8 cellular contexts compared by ENCODE assay signal in the genomic region with DNA sequence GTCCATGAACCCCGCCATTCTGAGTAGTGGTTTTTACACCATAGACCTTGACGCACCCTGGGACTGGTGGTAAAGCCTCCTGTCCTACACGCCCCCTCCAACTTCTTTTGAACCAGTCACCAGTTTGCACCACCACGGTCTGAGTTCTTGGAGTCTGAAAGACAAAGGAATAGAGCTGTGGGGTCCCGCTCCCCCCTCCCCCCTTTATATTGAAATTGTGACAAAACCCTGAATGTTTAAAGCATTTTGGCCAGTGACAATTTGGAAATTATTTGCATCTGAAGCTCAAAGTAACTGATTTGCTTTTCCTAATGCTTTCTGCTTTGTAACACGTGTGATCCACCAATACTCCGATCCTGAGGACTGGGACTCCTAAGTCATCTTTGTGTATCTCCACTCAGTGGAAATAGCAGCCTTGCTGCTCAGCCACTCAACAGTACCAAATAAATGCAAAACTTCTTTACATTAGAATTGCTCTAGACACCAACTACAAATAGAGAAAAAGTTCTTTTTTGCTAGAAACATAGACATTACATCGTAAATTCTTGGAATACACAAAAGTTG. TPM values are rescaled to one million over a fixed set of nuclear protein-coding genes. Genes with fewer than 3 reads are reported as not detected.
DNase-seq lines count a peak whose midpoint lies in the region; ATAC-seq and TF ChIP-seq lines count a peak whose summit lies in the region.

No MANE protein-coding gene starts in this region.

- WGBS in ovary, 3 donors = 57 to 65% (median 61%) methylated on average over 8 of the region's 8 CpGs

- no peaks in the 10 kb centered on the region for H3K9me3 ChIP-seq in cardiac muscle cell (ENCODE audit: low read depth)
- H3K9me3 ChIP-seq in RWPE2 (ENCODE audit: severe bottlenecking) = no peaks in the 10 kb centered on the region
- H3K9me3 ChIP-seq in ovary = no peaks in the 10 kb centered on the region

- no peak for TF ChIP-seq POLR2A in ovary (IDR thresholded peaks at IDR 0.05)

- H3K4me3 ChIP-seq in cardiac muscle cell = peak overlapping the region; percentile 93
- peak overlapping the region; percentile 86 for H3K4me3 ChIP-seq in RWPE2 (ENCODE audit: severe bottlenecking)
- peak overlapping the region; percentile 98 for H3K4me3 ChIP-seq in epithelial cell of esophagus (ENCODE audit: low read length)
- H3K4me3 ChIP-seq in ovary = peak overlapping the region; percentile 68

- peaks cover 26% of the 10 kb centered on the region for H3K36me3 ChIP-seq in cardiac muscle cell
- H3K36me3 ChIP-seq in RWPE2 (ENCODE audit: low read depth) = peaks cover 33% of the 10 kb centered on the region
- no peaks in the 10 kb centered on the region for H3K36me3 ChIP-seq in ovary

- no peak for TF ChIP-seq CTCF in cardiac muscle cell (IDR thresholded peaks at IDR 0.05; ENCODE audit: low read depth, low read length)
- no peak for TF ChIP-seq CTCF in RWPE2 (IDR thresholded peaks at IDR 0.05; ENCODE audit: poor library complexity, severe bottlenecking)
- no peak for TF ChIP-seq CTCF in epithelial cell of esophagus (IDR thresholded peaks at IDR 0.05; ENCODE audit: insufficient read depth, low read depth, low read length, missing control alignments)
- no peak for TF ChIP-seq CTCF in ovary (IDR thresholded peaks at IDR 0.05)

- TF ChIP-seq EP300 in ovary (IDR thresholded peaks at IDR 0.05) = no peak

- peaks cover 31% of the 10 kb centered on the region for H3K4me1 ChIP-seq in cardiac muscle cell (ENCODE audit: low read depth)
- peaks cover 24% of the 10 kb centered on the region for H3K4me1 ChIP-seq in RWPE2 (ENCODE audit: insufficient read depth, poor library complexity, severe bottlenecking)
- peaks cover 2% of the 10 kb centered on the region for H3K4me1 ChIP-seq in ovary (ENCODE audit: insufficient read depth)

- intact Hi-C loops in cardiac septum (cut with DNase I) = loop anchor here (1.0 to 2.0 kb wide), 2 partner anchors 26 to 149 kb away; partner anchors contain the start of genes GEMIN6 and HNRNPLL
- intact Hi-C loops in ovary (cut with DNase I) = no loop called here

- peak in 1 of 2 donors; percentile 37 for DNase-seq in cardiac muscle cell (ENCODE audit: low read depth in 1 of 2, low spot score in 1 of 2)
- DNase-seq in cardiac septum (ENCODE audit: low spot score) = no peak
- no peak for DNase-seq in RWPE2 (ENCODE audit: low spot score)
- no peak for DNase-seq in epithelial cell of esophagus (ENCODE audit: low read depth)
- DNase-seq in ovary = no peak
- no peak for DNase-seq in NCI-H128 (lab: John Stamatoyannopoulos, UW; ENCODE audit: unreplicated experiment)

- H3K27me3 ChIP-seq in cardiac muscle cell (no peaks in the 10 kb centered on the region), RWPE2 (ENCODE audit: insufficient read depth, poor library complexity, severe bottlenecking) (no peaks in the 10 kb centered on the region), ovary (no peaks in the 10 kb centered on the region)

- H3K27ac ChIP-seq in cardiac muscle cell (peak overlapping the region; percentile 81), RWPE2 (ENCODE audit: poor library complexity, severe bottlenecking) (peak overlapping the region; percentile 77), ovary (peak overlapping the region; percentile 29 to 94)

- ATAC-seq in RWPE2 (ENCODE audit: low read depth) (no peak), HG02938 (IDR thresholded peaks at IDR 0.05; ENCODE audit: unreplicated experiment) (no peak), GM21515 (IDR thresholded peaks at IDR 0.05; ENCODE audit: unreplicated experiment) (no peak)

RNA-seq across cellular contexts. Expression of gene SRSF7, which starts 0.8 kb away (rescaled TPM):
- total RNA-seq in cardiac muscle cell (79.6 and 118 TPM in 2 replicates), cardiac septum (55.0 TPM), ovary (100 to 1,000 TPM in 4 of 7 donors, 10 to 100 TPM in 3; 81.1 to 163 (median 124) TPM)
- polyA plus RNA-seq in cardiac muscle cell (136 and 179 TPM in 2 replicates), ovary (100 to 1,000 TPM; 103 to 106 TPM)

RNA-seq across cellular contexts. Expression of gene GEMIN6, which starts 26.1 kb away (rescaled TPM):
- total RNA-seq in cardiac muscle cell (8.8 and 10.5 TPM in 2 replicates), cardiac septum (7.3 TPM), ovary (10 to 100 TPM in 6 of 7 donors, 1 to 10 TPM in 1; 6.4 to 17.6 (median 12.1) TPM)
- polyA plus RNA-seq in cardiac muscle cell (18.0 and 18.5 TPM in 2 replicates), ovary (10 to 100 TPM in 1 of 2 donors, 1 to 10 TPM in 1; 6.9 to 14.9 TPM)
